15 cellular contexts compared by ENCODE assay signal in genomic region chr10:103789771-103790201, GRCh38.
DNase-seq lines count a peak whose midpoint lies in the region; ATAC-seq and TF ChIP-seq lines count a peak whose summit lies in the region.
"Had no signal": no experiment of that assay in that cellular context is flagged by ENCODE, and none has a peak within 500 bp of the region (broad histone marks: within the 10 kb centered on the region; RNA-seq: fewer than 3 reads in every experiment).

No MANE protein-coding gene starts in this region.

- H4K20me1 ChIP-seq in BLaER1: peaks cover 64% of the 10 kb centered on the region

- peaks cover 67% of the 10 kb centered on the region for H3K36me3 ChIP-seq in BLaER1
- H3K36me3 ChIP-seq: pancreas had no signal

- intact Hi-C loops in lower leg skin (cut with DNase I; ENCODE audit: low total_unique reads): no loop called here
- intact Hi-C loops in CD14-positive monocyte (cut with micrococcal nuclease): no loop called here

- no peaks in the 10 kb centered on the region for H3K27me3 ChIP-seq in BLaER1
- H3K27me3 ChIP-seq: pancreas had no signal

- POLR2A ChIA-PET in RWPE1 (lab: Yijun Ruan, JAX; ENCODE audit: low non-redundant PET): interaction anchor here (0.6 to 0.7 kb wide), 2 partner anchors 67 to 113 kb away, joined by 3 to 4 read pairs; no protein-coding TSS in a partner anchor

- no peak for ATAC-seq in GM21737 (IDR thresholded peaks at IDR 0.05; ENCODE audit: unreplicated experiment)
- ATAC-seq: activated naive CD4-positive, alpha-beta T cell treated with anti-CD3 and anti-CD28 coated beads, Interleukin-2, amount 50 U/mL, for 72 hours; left lobe of liver; stimulated activated naive CD8-positive, alpha-beta T cell treated with anti-CD3 and anti-CD28 coated beads, Interleukin-15, Interleukin-2, amounts not matched to agents 100 U/mL and 50 U/mL, for 24 hours had no signal

- H3K4me2 ChIP-seq in BLaER1: peak overlapping the region; percentile 29

- no peak for TF ChIP-seq CTCF in RWPE1 (conservative IDR thresholded peaks at IDR 0.05; ENCODE audit: low read depth)
- no peak for TF ChIP-seq CTCF in lower leg skin (IDR thresholded peaks at IDR 0.05)
- TF ChIP-seq CTCF in CD14-positive monocyte (IDR thresholded peaks at IDR 0.05): no peak

- peaks cover 3 to 8% (median 4%) of the 10 kb centered on the region in 3 donors for H3K27me3 Mint-ChIP-seq in CD14-positive monocyte (ENCODE audit: low read depth in 3 of 3)

- H3K9me3 ChIP-seq in BLaER1: no peaks in the 10 kb centered on the region
- H3K9me3 ChIP-seq: pancreas had no signal

- H3K4me3 Mint-ChIP-seq in CD14-positive monocyte: no peak overlapping the region

- CTCF ChIA-PET in RWPE1 (lab: Yijun Ruan, JAX): interaction anchor here (0.7 to 1.6 kb wide), 3 partner anchors 8 to 90 kb away, joined by 3 to 4 read pairs (median 4); no protein-coding TSS in a partner anchor

- no peaks in the 10 kb centered on the region for H3K36me3 Mint-ChIP-seq in CD14-positive monocyte
- H3K36me3 Mint-ChIP-seq: activated naive CD4-positive, alpha-beta T cell treated with anti-CD3 and anti-CD28 coated beads, Interleukin-2, amount 50 U/mL, for 72 hours had no signal

- no peak overlapping the region for H3K4me3 ChIP-seq in BLaER1
- no peak overlapping the region for H3K4me3 ChIP-seq in lower leg skin (ENCODE audit: low read depth, poor library complexity, severe bottlenecking)
- H3K4me3 ChIP-seq: pancreas had no signal

- no peak overlapping the region for H3K27ac Mint-ChIP-seq in CD14-positive monocyte
- H3K27ac Mint-ChIP-seq: activated naive CD4-positive, alpha-beta T cell treated with anti-CD3 and anti-CD28 coated beads, Interleukin-2, amount 50 U/mL, for 72 hours had no signal

- no peaks in the 10 kb centered on the region for H3K9me3 Mint-ChIP-seq in CD14-positive monocyte
- H3K9me3 Mint-ChIP-seq: activated naive CD4-positive, alpha-beta T cell treated with anti-CD3 and anti-CD28 coated beads, Interleukin-2, amount 50 U/mL, for 72 hours had no signal

- WGBS in lower leg skin, 2 donors: 33 to 41% methylated on average over 7 of the region's 7 CpGs

- H3K4me1 Mint-ChIP-seq in CD14-positive monocyte: peaks cover 9% of the 10 kb centered on the region

- H3K9ac ChIP-seq in BLaER1: 0 out of 2 replicates have a peak overlapping the region, but pooled peaks have one; percentile 23

- peak; percentile 53 for DNase-seq in ELF-1 (ENCODE audit: low read depth, low spot score)
- peak; percentile 59 for DNase-seq in RWPE1 (ENCODE audit: low spot score)
- DNase-seq in lower leg skin (ENCODE audit: low spot score in 2 of 2): peak; percentile 86 to 93
- DNase-seq in CD14-positive monocyte (ENCODE audit: low spot score): no peak
- no peak for DNase-seq in AG08396 (ENCODE audit: low spot score)
- no peak for DNase-seq in activated CD4-positive, alpha-beta T cell treated with anti-CD3 and anti-CD28 coated beads, Interleukin-2, amount 50 U/mL, for 4 hours
- DNase-seq: COR-L47; NCI-H524; stimulated activated CD4-positive, alpha-beta T cell treated with anti-CD3 and anti-CD28 coated beads, Interleukin-2, amount 100 ng/mL, for 24 hours; stimulated activated naive CD8-positive, alpha-beta T cell treated with anti-CD3 and anti-CD28 coated beads, Interleukin-15, Interleukin-2, amounts not matched to agents 100 U/mL and 50 U/mL, for 24 hours had no signal

- no peak overlapping the region for H3K27ac ChIP-seq in BLaER1
- peak overlapping the region; percentile 91 for H3K27ac ChIP-seq in RWPE1
- H3K27ac ChIP-seq: pancreas had no signal

- H3K4me1 ChIP-seq in BLaER1: peaks cover 64% of the 10 kb centered on the region

- no peak for TF ChIP-seq POLR2A in lower leg skin (IDR thresholded peaks at IDR 0.05)

Comparison
In these comparisons a context has a peak if more than half of its experiments do, and no peak if none do; other contexts are left out.
1. DNase-seq: peak in ELF-1 (single experiment), RWPE1 (single experiment) and lower leg skin (2 of 2); none in CD14-positive monocyte (single experiment), AG08396 (single experiment) and activated CD4-positive, alpha-beta T cell treated with anti-CD3 and anti-CD28 coated beads, Interleukin-2, amount 50 U/mL, for 4 hours (0 of 2).